Comparison of ENCODE assay signal across 8 cellular contexts in genomic region chr1:230426246-230427101, GRCh38. TPM values are rescaled to one million over a fixed set of nuclear protein-coding genes. Genes with fewer than 3 reads are reported as not detected.
DNase-seq lines count a peak whose midpoint lies in the region; ATAC-seq and TF ChIP-seq lines count a peak whose summit lies in the region.

A gene with protein sequence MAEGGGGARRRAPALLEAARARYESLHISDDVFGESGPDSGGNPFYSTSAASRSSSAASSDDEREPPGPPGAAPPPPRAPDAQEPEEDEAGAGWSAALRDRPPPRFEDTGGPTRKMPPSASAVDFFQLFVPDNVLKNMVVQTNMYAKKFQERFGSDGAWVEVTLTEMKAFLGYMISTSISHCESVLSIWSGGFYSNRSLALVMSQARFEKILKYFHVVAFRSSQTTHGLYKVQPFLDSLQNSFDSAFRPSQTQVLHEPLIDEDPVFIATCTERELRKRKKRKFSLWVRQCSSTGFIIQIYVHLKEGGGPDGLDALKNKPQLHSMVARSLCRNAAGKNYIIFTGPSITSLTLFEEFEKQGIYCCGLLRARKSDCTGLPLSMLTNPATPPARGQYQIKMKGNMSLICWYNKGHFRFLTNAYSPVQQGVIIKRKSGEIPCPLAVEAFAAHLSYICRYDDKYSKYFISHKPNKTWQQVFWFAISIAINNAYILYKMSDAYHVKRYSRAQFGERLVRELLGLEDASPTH (minus strand): TSS chr1:230426332. CDS start chr1:230425928, 404 bp downstream.

- H3K9me3 ChIP-seq in AG04450 (ENCODE audit: control insufficient read depth, insufficient read depth, low read length) = no peaks in the 10 kb centered on the region
- H3K9me3 ChIP-seq in liver (ENCODE audit: control insufficient read depth in 4 of 4, low read length in 3 of 4) = no peaks in the 10 kb centered on the region

- H3K27ac Mint-ChIP-seq in dendritic cell treated with granulocyte-macrophage colony-stimulating factor and Interleukin-4, amounts not matched to agents 40 ng/mL and 50 ng/mL, for 4 days = no peak within 1 kb of the TSS

- H3K4me1 Mint-ChIP-seq in dendritic cell treated with granulocyte-macrophage colony-stimulating factor and Interleukin-4, amounts not matched to agents 40 ng/mL and 50 ng/mL, for 4 days (ENCODE audit: low read depth) = peaks cover 20% of the 10 kb centered on the region

- H3K4me3 Mint-ChIP-seq in dendritic cell treated with granulocyte-macrophage colony-stimulating factor and Interleukin-4, amounts not matched to agents 40 ng/mL and 50 ng/mL, for 4 days = peak within 1 kb of the TSS; percentile 63

- H3K36me3 Mint-ChIP-seq in dendritic cell treated with granulocyte-macrophage colony-stimulating factor and Interleukin-4, amounts not matched to agents 40 ng/mL and 50 ng/mL, for 4 days (ENCODE audit: low read depth) = no peaks in the 10 kb centered on the region

- H3K9ac ChIP-seq in liver (ENCODE audit: low read depth in 1 of 2, low read length in 2 of 2) = no peak within 1 kb of the TSS

- intact Hi-C loops in dendritic cell treated with granulocyte-macrophage colony-stimulating factor and Interleukin-4, amounts not matched to agents 40 ng/mL and 50 ng/mL, for 4 days (cut with micrococcal nuclease) = no loop called here

- TF ChIP-seq RAD21 in liver (IDR thresholded peaks at IDR 0.05) = peak in 1 of 2 donors; percentile 44

- H3K27me3 ChIP-seq in AG04450 (ENCODE audit: control insufficient read depth, insufficient read depth, low read length) (peaks cover 31% of the 10 kb centered on the region), liver (ENCODE audit: control insufficient read depth in 4 of 4, insufficient read depth in 4 of 4, low read length in 3 of 4) (no peaks in the 10 kb centered on the region)

- POLR2A ChIA-PET in AG04450 (lab: Yijun Ruan, JAX) = no interaction called here

- H3K4me3 ChIP-seq in AG04450 (ENCODE audit: low read depth, low read length) (peak within 1 kb of the TSS; percentile 53), liver (ENCODE audit: low read depth in 1 of 3, low read length in 3 of 3) (peak within 1 kb of the TSS in 2 of 3 donors; percentile 36 to 74)

- peaks cover 64% of the 10 kb centered on the region for H3K27me3 Mint-ChIP-seq in dendritic cell treated with granulocyte-macrophage colony-stimulating factor and Interleukin-4, amounts not matched to agents 40 ng/mL and 50 ng/mL, for 4 days

- H3K27ac ChIP-seq in AG04450 (ENCODE audit: low read depth, low read length) (no peak within 1 kb of the TSS), liver (ENCODE audit: low read depth in 1 of 2, low read length in 2 of 2) (no peak within 1 kb of the TSS)

- no peak for TF ChIP-seq CTCF in AG04450 (IDR thresholded peaks at IDR 0.05; ENCODE audit: low read depth, low read length)
- peak; percentile 8 for TF ChIP-seq CTCF in liver (IDR thresholded peaks at IDR 0.05; ENCODE audit: low read depth, low read length, missing input control)

- H3K4me1 ChIP-seq in liver (ENCODE audit: control insufficient read depth in 4 of 4, insufficient read depth in 4 of 4, low read length in 3 of 4) = peaks cover 2 to 14% (median 6%) of the 10 kb centered on the region in 4 donors

- peak; percentile 82 for ATAC-seq in GM18907 (IDR thresholded peaks at IDR 0.05; ENCODE audit: unreplicated experiment)
- ATAC-seq in HG03135 (IDR thresholded peaks at IDR 0.05; ENCODE audit: unreplicated experiment) = peak; percentile 79

- H3K9me3 Mint-ChIP-seq in dendritic cell treated with granulocyte-macrophage colony-stimulating factor and Interleukin-4, amounts not matched to agents 40 ng/mL and 50 ng/mL, for 4 days = no peaks in the 10 kb centered on the region

- DNase-seq in AG04450 (ENCODE audit: low read depth, low spot score) = no peak
- DNase-seq in NCI-H2227 treated with DMSO at 0.1 percent for 48 hours (lab: John Stamatoyannopoulos, UW) = peak; percentile 77
- peak; percentile 5 to 16 for DNase-seq in activated CD4-positive, alpha-beta T cell treated with anti-CD3 and anti-CD28 coated beads for 4 hours
- peak in 2 of 3 experiments; percentile 21 to 60 for DNase-seq in stimulated activated CD4-positive, alpha-beta T cell treated with anti-CD3 and anti-CD28 coated beads, TNF-alpha, amount 100 ng/mL, for 24 hours (ENCODE audit: low read depth in 3 of 3)

- WGBS in liver = 2% methylated on average over 93 of the region's 93 CpGs

- CTCF ChIA-PET in AG04450 (lab: Charles Lee) = no interaction called here

- no peaks in the 10 kb centered on the region for H3K36me3 ChIP-seq in liver (ENCODE audit: control insufficient read depth in 4 of 4, insufficient read depth in 3 of 4, low read depth in 1 of 4, low read length in 3 of 4)

TF ChIP-seq in liver, 16 proteins besides CTCF, POLR2A, EP300 and RAD21:
- TF ChIP-seq, protein P1, sequence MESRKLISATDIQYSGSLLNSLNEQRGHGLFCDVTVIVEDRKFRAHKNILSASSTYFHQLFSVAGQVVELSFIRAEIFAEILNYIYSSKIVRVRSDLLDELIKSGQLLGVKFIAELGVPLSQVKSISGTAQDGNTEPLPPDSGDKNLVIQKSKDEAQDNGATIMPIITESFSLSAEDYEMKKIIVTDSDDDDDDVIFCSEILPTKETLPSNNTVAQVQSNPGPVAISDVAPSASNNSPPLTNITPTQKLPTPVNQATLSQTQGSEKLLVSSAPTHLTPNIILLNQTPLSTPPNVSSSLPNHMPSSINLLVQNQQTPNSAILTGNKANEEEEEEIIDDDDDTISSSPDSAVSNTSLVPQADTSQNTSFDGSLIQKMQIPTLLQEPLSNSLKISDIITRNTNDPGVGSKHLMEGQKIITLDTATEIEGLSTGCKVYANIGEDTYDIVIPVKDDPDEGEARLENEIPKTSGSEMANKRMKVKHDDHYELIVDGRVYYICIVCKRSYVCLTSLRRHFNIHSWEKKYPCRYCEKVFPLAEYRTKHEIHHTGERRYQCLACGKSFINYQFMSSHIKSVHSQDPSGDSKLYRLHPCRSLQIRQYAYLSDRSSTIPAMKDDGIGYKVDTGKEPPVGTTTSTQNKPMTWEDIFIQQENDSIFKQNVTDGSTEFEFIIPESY (IDR thresholded peaks at IDR 0.05) = no peak
- TF ChIP-seq, protein P2, sequence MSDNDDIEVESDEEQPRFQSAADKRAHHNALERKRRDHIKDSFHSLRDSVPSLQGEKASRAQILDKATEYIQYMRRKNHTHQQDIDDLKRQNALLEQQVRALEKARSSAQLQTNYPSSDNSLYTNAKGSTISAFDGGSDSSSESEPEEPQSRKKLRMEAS (IDR thresholded peaks at IDR 0.05) = peak; percentile 50
- TF ChIP-seq, protein P3, sequence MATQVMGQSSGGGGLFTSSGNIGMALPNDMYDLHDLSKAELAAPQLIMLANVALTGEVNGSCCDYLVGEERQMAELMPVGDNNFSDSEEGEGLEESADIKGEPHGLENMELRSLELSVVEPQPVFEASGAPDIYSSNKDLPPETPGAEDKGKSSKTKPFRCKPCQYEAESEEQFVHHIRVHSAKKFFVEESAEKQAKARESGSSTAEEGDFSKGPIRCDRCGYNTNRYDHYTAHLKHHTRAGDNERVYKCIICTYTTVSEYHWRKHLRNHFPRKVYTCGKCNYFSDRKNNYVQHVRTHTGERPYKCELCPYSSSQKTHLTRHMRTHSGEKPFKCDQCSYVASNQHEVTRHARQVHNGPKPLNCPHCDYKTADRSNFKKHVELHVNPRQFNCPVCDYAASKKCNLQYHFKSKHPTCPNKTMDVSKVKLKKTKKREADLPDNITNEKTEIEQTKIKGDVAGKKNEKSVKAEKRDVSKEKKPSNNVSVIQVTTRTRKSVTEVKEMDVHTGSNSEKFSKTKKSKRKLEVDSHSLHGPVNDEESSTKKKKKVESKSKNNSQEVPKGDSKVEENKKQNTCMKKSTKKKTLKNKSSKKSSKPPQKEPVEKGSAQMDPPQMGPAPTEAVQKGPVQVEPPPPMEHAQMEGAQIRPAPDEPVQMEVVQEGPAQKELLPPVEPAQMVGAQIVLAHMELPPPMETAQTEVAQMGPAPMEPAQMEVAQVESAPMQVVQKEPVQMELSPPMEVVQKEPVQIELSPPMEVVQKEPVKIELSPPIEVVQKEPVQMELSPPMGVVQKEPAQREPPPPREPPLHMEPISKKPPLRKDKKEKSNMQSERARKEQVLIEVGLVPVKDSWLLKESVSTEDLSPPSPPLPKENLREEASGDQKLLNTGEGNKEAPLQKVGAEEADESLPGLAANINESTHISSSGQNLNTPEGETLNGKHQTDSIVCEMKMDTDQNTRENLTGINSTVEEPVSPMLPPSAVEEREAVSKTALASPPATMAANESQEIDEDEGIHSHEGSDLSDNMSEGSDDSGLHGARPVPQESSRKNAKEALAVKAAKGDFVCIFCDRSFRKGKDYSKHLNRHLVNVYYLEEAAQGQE (IDR thresholded peaks at IDR 0.05) = peak; percentile 99
- TF ChIP-seq GABPA (IDR thresholded peaks at IDR 0.05 in 1 of 2, conservative IDR thresholded peaks at IDR 0.05 in 1 of 2) (no peak), HNF4G (IDR thresholded peaks at IDR 0.05) (no peak), FOXA1 (IDR thresholded peaks at IDR 0.05) (no peak)

RNA-seq across cellular contexts. Expression of the gene that starts here (rescaled TPM):
- polyA plus RNA-seq in AG04450 (2011; rRNA removed) = 1.0 and 1.1 TPM in 2 replicates
- 2.0 and 2.6 TPM in 2 replicates for polyA minus RNA-seq in AG04450 (2011; rRNA and poly(A)+ RNA removed)
- 1 to 10 TPM; 2.3 to 3.2 TPM for total RNA-seq in liver
- polyA plus RNA-seq in liver = 1 to 10 TPM in 1 of 2 donors, under 1 TPM in 1; 0.88 to 5.4 TPM
